Comparison of ENCODE assay signal across 21 cellular contexts in the genomic region with DNA sequence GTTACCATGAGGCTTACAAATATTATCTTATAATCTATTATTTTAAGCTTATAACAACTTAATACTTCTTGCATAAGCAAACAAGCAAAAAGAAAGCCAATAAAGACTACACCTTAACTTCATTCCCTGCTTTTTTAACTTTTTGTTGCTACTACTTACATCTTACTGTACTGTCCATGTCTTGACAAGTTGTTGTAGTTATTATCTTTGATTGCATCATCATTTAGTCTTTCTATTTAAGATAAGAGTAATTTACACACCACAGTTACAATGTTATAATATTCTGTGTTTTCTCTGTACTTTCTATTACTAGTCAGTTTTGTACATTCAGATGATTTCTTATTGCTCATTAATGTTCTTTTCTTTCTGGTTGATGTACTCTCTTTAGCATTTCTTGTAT.
"Had no signal": no experiment of that assay in that cellular context is flagged by ENCODE, and none has a peak within 500 bp of the region (broad histone marks: within the 10 kb centered on the region; RNA-seq: fewer than 3 reads in every experiment).

No MANE protein-coding gene starts in this region.

- H3K4me2 ChIP-seq: hepatocyte had no signal

- H3K4me3 ChIP-seq: coronary artery, dorsolateral prefrontal cortex, esophagus muscularis mucosa, gastroesophageal sphincter, heart left ventricle, hepatocyte, left lung, lower lobe of right lung, mucosa of descending colon had no signal

- H3K4me1 ChIP-seq: esophagus muscularis mucosa, foreskin keratinocyte, gastroesophageal sphincter, heart left ventricle, left lung, lower lobe of right lung had no signal

- FAIRE-seq: frontal cortex had no signal

- DNase-seq: dermis blood vessel endothelial cell; dorsolateral prefrontal cortex; effector CD4-positive, alpha-beta T cell; effector memory CD4-positive, alpha-beta T cell; foreskin keratinocyte; heart left ventricle; hypothalamus; immature natural killer cell; islet precursor cell; left cardiac atrium; left lung; left ventricle myocardium superior; lower lobe of right lung; mesenchymal stem cell; mucosa of descending colon; naive B cell had no signal

- H3K27ac ChIP-seq: coronary artery, dorsolateral prefrontal cortex, esophagus muscularis mucosa, foreskin keratinocyte, gastroesophageal sphincter, heart left ventricle, hepatocyte, left lung, lower lobe of right lung had no signal

- H3K79me2 ChIP-seq: hepatocyte had no signal

- H3K27me3 ChIP-seq: esophagus muscularis mucosa, foreskin keratinocyte, gastroesophageal sphincter, heart left ventricle, hepatocyte, left lung had no signal

- H3K36me3 ChIP-seq: heart left ventricle, left lung, lower lobe of right lung had no signal

- ATAC-seq: foreskin keratinocyte, gastroesophageal sphincter, heart left ventricle, left cardiac atrium, left lung, left ventricle myocardium superior, lower lobe of right lung, mucosa of descending colon had no signal

- H3K9me3 ChIP-seq: esophagus muscularis mucosa, gastroesophageal sphincter, heart left ventricle, left lung, lower lobe of right lung, mucosa of descending colon had no signal

- H2AFZ ChIP-seq: hepatocyte had no signal
